ENCODE assay signal across 10 cellular contexts in genomic region chr11:11973361-11973800, GRCh38. TPM values are rescaled to one million over a fixed set of nuclear protein-coding genes. Genes with fewer than 3 reads are reported as not detected.
DNase-seq lines count a peak whose midpoint lies in the region; ATAC-seq and TF ChIP-seq lines count a peak whose summit lies in the region.
"Had no signal": no experiment of that assay in that cellular context is flagged by ENCODE, and none has a peak within 500 bp of the region (broad histone marks: within the 10 kb centered on the region; RNA-seq: fewer than 3 reads in every experiment).

No MANE protein-coding gene starts in this region.

- no peak overlapping the region for H3K4me2 ChIP-seq in neural progenitor cell

- H3K27ac ChIP-seq in neural progenitor cell = no peak overlapping the region
- H3K27ac ChIP-seq in uterus = peak overlapping the region; percentile 66 to 82
- H3K27ac ChIP-seq: 22Rv1 had no signal

- DNase-seq in DMS 273 (lab: John Stamatoyannopoulos, UW; ENCODE audit: unreplicated experiment) (peak; percentile 31), DMS 273 treated with DMSO at 0.1 percent for 48 hours (lab: John Stamatoyannopoulos, UW) (no peak), head of caudate nucleus (peak in 41 of 42 donors; percentile 47 to 91 (median 70)), neural progenitor cell (ENCODE audit: low spot score) (no peak), uterus (peak; percentile 64 to 74), GM10248 (ENCODE audit: extremely low spot score) (no peak)
- DNase-seq in activated naive CD4-positive, alpha-beta T cell treated with anti-CD3 and anti-CD28 coated beads, Interleukin-2, amount 50 U/mL, for 16 hours = no peak
- DNase-seq: NCI-H1092 treated with DMSO at 0.1 percent for 48 hours had no signal

- peak overlapping the region; percentile 99 for H3K27ac Mint-ChIP-seq in neural progenitor cell

- H3K9me3 Mint-ChIP-seq in neural progenitor cell = peaks cover 4% of the 10 kb centered on the region

- H4K20me1 ChIP-seq in neural progenitor cell (ENCODE audit: low read depth) = no peaks in the 10 kb centered on the region

- no peak overlapping the region for H3K9ac ChIP-seq in neural progenitor cell

- H3K4me1 ChIP-seq in neural progenitor cell (peaks cover 26% of the 10 kb centered on the region), uterus (peaks cover 25 to 32% of the 10 kb centered on the region in 2 donors)

- TF ChIP-seq POLR2A in uterus (IDR thresholded peaks at IDR 0.05) = no peak

- H3K27me3 Mint-ChIP-seq in neural progenitor cell (ENCODE audit: insufficient read depth, low read depth) = peaks cover 6% of the 10 kb centered on the region

- H3F3A ChIP-seq in neural progenitor cell (ENCODE audit: low read depth) = no peaks in the 10 kb centered on the region

- peak overlapping the region; percentile 46 for H3K4me3 Mint-ChIP-seq in neural progenitor cell

- ATAC-seq in GM18873 (IDR thresholded peaks at IDR 0.05; ENCODE audit: low FRiP score, unreplicated experiment) = no peak

- H2AFZ ChIP-seq in neural progenitor cell (replicated peaks) = no peak overlapping the region

- H3K4me3 ChIP-seq in neural progenitor cell = no peak overlapping the region
- H3K4me3 ChIP-seq in uterus = no peak overlapping the region

- CTCF ChIA-PET in GM10248 (lab: Yijun Ruan, JAX) = interaction anchor here (1.2 to 1.7 kb wide), 2 partner anchors 9 to 31 kb away, joined by 4 read pairs; no protein-coding TSS in a partner anchor

- POLR2A ChIA-PET in GM10248 (lab: Yijun Ruan, JAX) = no interaction called here

- peaks cover 87% of the 10 kb centered on the region for H3K4me1 Mint-ChIP-seq in neural progenitor cell

- H3K27me3 ChIP-seq in neural progenitor cell (no peaks in the 10 kb centered on the region), uterus (no peaks in the 10 kb centered on the region)

- peaks cover 15% of the 10 kb centered on the region for H3K36me3 Mint-ChIP-seq in neural progenitor cell

- TF ChIP-seq CTCF in neural progenitor cell (IDR thresholded peaks at IDR 0.05) (no peak), uterus (IDR thresholded peaks at IDR 0.05) (no peak), GM10248 (IDR thresholded peaks at IDR 0.05; ENCODE audit: control extremely low read depth, extremely low read depth, low read depth, missing control alignments) (no peak)

- intact Hi-C loops in head of caudate nucleus (cut with DNase I) (no loop called here), uterus (cut with DNase I; ENCODE audit: low total_unique reads) (no loop called here)

- no peaks in the 10 kb centered on the region for H3K79me2 ChIP-seq in neural progenitor cell (ENCODE audit: low read depth)

- no peaks in the 10 kb centered on the region for H3K36me3 ChIP-seq in neural progenitor cell
- no peaks in the 10 kb centered on the region for H3K36me3 ChIP-seq in uterus

- H3K9me3 ChIP-seq in neural progenitor cell (ENCODE audit: low read depth) = no peaks in the 10 kb centered on the region
- no peaks in the 10 kb centered on the region for H3K9me3 ChIP-seq in uterus

RNA-seq across cellular contexts. Expression of gene DKK3, which starts 35.0 kb away (rescaled TPM):
- total RNA-seq in neural progenitor cell (ENCODE audit: low replicate concordance) = 23.9 and 26.1 TPM in 2 replicates
- 100 to 1,000 TPM in 2 of 4 donors, 10 to 100 TPM in 2; 26.4 to 151 (median 99.0) TPM for total RNA-seq in uterus

Comparison
In these comparisons a context has a peak if more than half of its experiments do, and no peak if none do; other contexts are left out.
1. DNase-seq: peak in DMS 273 (single experiment), head of caudate nucleus (41 of 42) and uterus (2 of 2); none in DMS 273 treated with DMSO at 0.1 percent for 48 hours (single experiment), neural progenitor cell (single experiment), GM10248 (single experiment) and activated naive CD4-positive, alpha-beta T cell treated with anti-CD3 and anti-CD28 coated beads, Interleukin-2, amount 50 U/mL, for 16 hours (single experiment).